Comparison of ENCODE assay signal across 5 cellular contexts in the genomic region with DNA sequence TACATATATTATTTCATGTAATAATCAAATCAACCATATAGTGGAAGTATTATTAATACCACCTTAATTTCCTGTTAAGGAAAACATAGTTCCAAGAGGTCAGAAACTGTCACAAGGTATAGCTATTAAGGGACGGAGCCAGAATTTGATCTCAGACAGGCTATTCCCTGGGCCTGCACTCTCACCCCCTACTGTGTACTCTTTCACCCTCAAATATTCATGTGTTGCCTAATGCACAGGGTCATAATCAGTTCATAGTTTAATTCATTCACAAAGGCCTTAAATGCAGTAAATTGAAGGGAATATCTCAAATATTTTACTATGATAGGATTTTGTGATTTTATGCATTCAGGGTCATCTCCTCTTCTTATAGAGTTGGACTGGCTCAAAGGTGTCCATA.
"Had no signal": no experiment of that assay in that cellular context is flagged by ENCODE, and none has a peak within 500 bp of the region (broad histone marks: within the 10 kb centered on the region; RNA-seq: fewer than 3 reads in every experiment).

No MANE protein-coding gene starts in this region.

- H3K27ac Mint-ChIP-seq: IgD-negative memory B cell had no signal

- DNase-seq: KBM-7 had no signal

- H3K27ac ChIP-seq: HL-60 had no signal

- H3K4me3 ChIP-seq: K562 had no signal

- H3K36me3 Mint-ChIP-seq: IgD-negative memory B cell had no signal

- ATAC-seq: HepG2, K562 had no signal
